Comparison of ENCODE assay signal across 8 cellular contexts in the genomic region with DNA sequence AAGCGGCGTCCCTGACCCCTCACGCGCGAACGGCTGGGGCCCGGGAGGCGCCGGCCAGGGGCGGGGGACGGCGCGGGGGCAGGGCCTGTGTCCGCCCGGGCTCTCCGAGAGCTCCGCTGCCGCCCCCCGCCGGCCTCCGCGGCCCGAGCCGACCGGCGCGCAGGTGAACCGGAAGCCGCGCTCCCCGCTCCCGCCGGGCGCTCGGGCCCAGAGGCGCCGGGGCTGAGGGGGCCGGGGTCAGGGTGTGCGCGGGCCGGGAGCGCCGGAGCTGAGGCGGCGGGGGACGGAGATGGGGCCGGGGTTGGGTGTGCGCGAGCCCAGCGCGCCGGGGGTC. TPM values are rescaled to one million over a fixed set of nuclear protein-coding genes. Genes with fewer than 3 reads are reported as not detected.
DNase-seq lines count a peak whose midpoint lies in the region; ATAC-seq, FAIRE-seq and TF ChIP-seq lines count a peak whose summit lies in the region.

No MANE protein-coding gene starts in this region.

- FAIRE-seq in frontal cortex (lab: Jason Lieb, UNC), result no peak

- no peak for TF ChIP-seq CTCF in osteocyte (IDR thresholded peaks at IDR 0.05)

- H3K4me1 Mint-ChIP-seq in osteocyte (ENCODE audit: unreplicated experiment), result peaks cover 30% of the 10 kb centered on the region

- peak; percentile 18 to 25 for DNase-seq in activated CD4-positive, alpha-beta T cell treated with anti-CD3 and anti-CD28 coated beads, Interleukin-2, amount 50 U/mL, for 48 hours
- peak; percentile 65 to 75 for DNase-seq in frontal cortex (ENCODE audit: low spot score in 2 of 2)
- DNase-seq in osteocyte (ENCODE audit: extremely low spot score, unreplicated experiment), result no peak
- no peak for DNase-seq in NCI-H1436 treated with DMSO at 0.1 percent for 48 hours (lab: John Stamatoyannopoulos, UW)
- DNase-seq in NCI-H2029 treated with DMSO at 0.1 percent for 48 hours (lab: John Stamatoyannopoulos, UW), result no peak
- DNase-seq in AML-193 (lab: John Stamatoyannopoulos, UW), result no peak

- no peaks in the 10 kb centered on the region for H3K27me3 Mint-ChIP-seq in osteocyte (ENCODE audit: unreplicated experiment)

- H3K36me3 ChIP-seq in ES-I3 (ENCODE audit: insufficient read depth, low read length), result no peaks in the 10 kb centered on the region

- H3K9me3 ChIP-seq in ES-I3 (ENCODE audit: control insufficient read depth, insufficient read depth, low read length), result no peaks in the 10 kb centered on the region; the same call in 1 of the 2 replicates

- no peaks in the 10 kb centered on the region for H3K9me3 Mint-ChIP-seq in osteocyte (ENCODE audit: unreplicated experiment)

- H3K4me3 Mint-ChIP-seq in osteocyte (ENCODE audit: unreplicated experiment), result peak overlapping the region; percentile 81

- H3K36me3 Mint-ChIP-seq in osteocyte (ENCODE audit: unreplicated experiment), result peaks cover 2% of the 10 kb centered on the region

- no peak overlapping the region for H3K27ac Mint-ChIP-seq in osteocyte (ENCODE audit: unreplicated experiment)

- ATAC-seq in HG02642 (IDR thresholded peaks at IDR 0.05; ENCODE audit: poor library complexity, unreplicated experiment), result peak; percentile 62

- peaks cover 9% of the 10 kb centered on the region for H3K4me1 ChIP-seq in ES-I3 (ENCODE audit: insufficient read depth, low read length)

- H3K9ac ChIP-seq in ES-I3 (ENCODE audit: low read depth, low read length), result peak overlapping the region; percentile 74; the same call in 1 of the 2 replicates

RNA-seq across cellular contexts. Expression of a gene that starts 0.4 kb away (rescaled TPM):
- total RNA-seq in frontal cortex (88.0 TPM), osteocyte (26.0 and 31.3 TPM in 2 replicates)

Comparison
In these comparisons a context has a peak if more than half of its experiments do, and no peak if none do; other contexts are left out.
1. DNase-seq: peak in activated CD4-positive, alpha-beta T cell treated with anti-CD3 and anti-CD28 coated beads, Interleukin-2, amount 50 U/mL, for 48 hours (2 of 2) and frontal cortex (2 of 2); none in osteocyte (single experiment), NCI-H1436 treated with DMSO at 0.1 percent for 48 hours (single experiment), NCI-H2029 treated with DMSO at 0.1 percent for 48 hours (single experiment) and AML-193 (0 of 2).